In the genomic region with DNA sequence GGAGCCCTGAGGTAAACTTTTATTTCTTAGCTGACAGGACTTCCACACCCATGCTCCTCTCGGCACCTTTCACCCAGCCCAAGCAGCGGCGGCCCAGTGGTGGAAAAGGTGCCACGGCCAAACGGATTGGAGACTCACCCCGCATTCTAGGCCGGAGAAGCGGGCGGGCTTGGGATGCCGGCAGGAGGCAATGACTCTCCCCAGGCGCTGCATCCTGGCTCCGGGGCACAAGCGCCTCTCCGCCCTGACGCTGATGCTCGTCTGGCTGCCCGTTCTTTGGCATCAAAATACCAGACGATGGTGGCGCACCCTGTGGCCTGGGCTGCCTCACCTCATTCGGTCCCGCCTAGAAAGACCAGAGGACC, we compare ENCODE assay signal across 9 cellular contexts. TPM values are rescaled to one million over a fixed set of nuclear protein-coding genes. Genes with fewer than 3 reads are reported as not detected.
DNase-seq lines count a peak whose midpoint lies in the region; ATAC-seq and TF ChIP-seq lines count a peak whose summit lies in the region.
"Had no signal": no experiment of that assay in that cellular context is flagged by ENCODE, and none has a peak within 500 bp of the region (broad histone marks: within the 10 kb centered on the region; RNA-seq: fewer than 3 reads in every experiment).

No MANE protein-coding gene starts in this region.

- H3K4me1 Mint-ChIP-seq in effector memory CD8-positive, alpha-beta T cell (ENCODE audit: low read depth in 2 of 2) = peaks cover 4 to 5% of the 10 kb centered on the region in 2 donors

- peaks cover 10 to 33% of the 10 kb centered on the region in 2 donors for H3K36me3 ChIP-seq in muscle layer of duodenum (ENCODE audit: control insufficient read depth in 1 of 2, insufficient read depth in 2 of 2, low read length in 2 of 2)

- H3K27ac ChIP-seq in AG04450 (ENCODE audit: low read depth, low read length) (peak overlapping the region; percentile 21), HL-60 (replicated peaks) (peak overlapping the region; percentile 80), coronary artery (peak overlapping the region in 1 of 2 donors; percentile 49), muscle layer of duodenum (ENCODE audit: low read length) (no peak overlapping the region)

- H3K9me3 ChIP-seq in AG04450 (ENCODE audit: control insufficient read depth, insufficient read depth, low read length) (peaks cover 84% of the 10 kb centered on the region), muscle layer of duodenum (ENCODE audit: control insufficient read depth in 1 of 2, low read length in 2 of 2) (peaks cover 13 to 76% of the 10 kb centered on the region in 2 donors)

- H3K4me1 ChIP-seq in muscle layer of duodenum (ENCODE audit: control insufficient read depth in 1 of 2, insufficient read depth in 2 of 2, low read length in 2 of 2) = peaks cover 0 to 10% of the 10 kb centered on the region in 2 donors

- H3K27me3 Mint-ChIP-seq in effector memory CD8-positive, alpha-beta T cell = peaks cover 0 to 4% of the 10 kb centered on the region in 2 donors
- H3K27me3 Mint-ChIP-seq: activated naive CD4-positive, alpha-beta T cell treated with anti-CD3 and anti-CD28 coated beads, Interleukin-2, amount 50 U/mL, for 24 hours had no signal

- no peak overlapping the region for H3K27ac Mint-ChIP-seq in effector memory CD8-positive, alpha-beta T cell
- H3K27ac Mint-ChIP-seq: activated naive CD4-positive, alpha-beta T cell treated with anti-CD3 and anti-CD28 coated beads, Interleukin-2, amount 50 U/mL, for 24 hours had no signal

- no peak for TF ChIP-seq CTCF in AG04450 (IDR thresholded peaks at IDR 0.05; ENCODE audit: low read depth, low read length)
- no peak for TF ChIP-seq CTCF in HL-60 (IDR thresholded peaks at IDR 0.05; ENCODE audit: insufficient read depth, low read length)
- no peak for TF ChIP-seq CTCF in coronary artery (IDR thresholded peaks at IDR 0.05)

- H3K4me3 Mint-ChIP-seq in effector memory CD8-positive, alpha-beta T cell = peak overlapping the region in 1 of 2 donors; percentile 38

- POLR2A ChIA-PET in AG04450 (lab: Yijun Ruan, JAX) = no interaction called here

- intact Hi-C loops in posterior vena cava (cut with DNase I) = no loop called here

- no peaks in the 10 kb centered on the region for H3K27me3 ChIP-seq in AG04450 (ENCODE audit: control insufficient read depth, insufficient read depth, low read length)
- no peaks in the 10 kb centered on the region for H3K27me3 ChIP-seq in HL-60 (ENCODE audit: insufficient read depth, poor library complexity, severe bottlenecking)
- H3K27me3 ChIP-seq in muscle layer of duodenum (ENCODE audit: low read depth, low read length) = no peaks in the 10 kb centered on the region

- DNase-seq in AG04450 (ENCODE audit: low read depth, low spot score) (no peak), HL-60 (ENCODE audit: low read depth in 1 of 2, low spot score in 1 of 2) (no peak), coronary artery (ENCODE audit: low spot score) (no peak), NCI-H524 treated with DMSO at 0.1 percent for 48 hours (lab: John Stamatoyannopoulos, UW) (no peak), foreskin melanocyte (no peak), posterior vena cava (ENCODE audit: low spot score) (no peak)
- DNase-seq in effector memory CD8-positive, alpha-beta T cell = no peak

- H3K4me3 ChIP-seq in AG04450 (ENCODE audit: low read depth, low read length) = peak overlapping the region; percentile 53
- peak overlapping the region; percentile 78 for H3K4me3 ChIP-seq in HL-60 (replicated peaks; ENCODE audit: insufficient read depth, low read length)
- peak overlapping the region; percentile 73 for H3K4me3 ChIP-seq in coronary artery
- peak overlapping the region; percentile 63 to 65 for H3K4me3 ChIP-seq in muscle layer of duodenum (ENCODE audit: low read depth in 1 of 2, low read length in 2 of 2)

- CTCF ChIA-PET in AG04450 (lab: Charles Lee) = no interaction called here

- ATAC-seq in effector memory CD8-positive, alpha-beta T cell (replicated peaks) = no peak

- peaks cover 9% of the 10 kb centered on the region for H3K36me3 Mint-ChIP-seq in effector memory CD8-positive, alpha-beta T cell (ENCODE audit: insufficient read depth)

- H3K9me3 Mint-ChIP-seq in effector memory CD8-positive, alpha-beta T cell = peaks cover 18 to 37% of the 10 kb centered on the region in 2 donors

RNA-seq across cellular contexts. Expression of a gene that starts 6.7 kb away (rescaled TPM):
- polyA plus RNA-seq in AG04450 (2011; rRNA removed) = 4.9 TPM in 2 replicates
- polyA minus RNA-seq in AG04450 (2011; rRNA and poly(A)+ RNA removed) = 8.7 and 10.2 TPM in 2 replicates
- total RNA-seq in posterior vena cava = 10 to 100 TPM in 1 of 2 donors, 1 to 10 TPM in 1; 9.0 to 10.1 TPM

RNA-seq across cellular contexts. Expression of a gene that starts 24.5 kb away (rescaled TPM):
- polyA plus RNA-seq in AG04450 (2011; rRNA removed) = not detected in 2 replicates
- polyA minus RNA-seq in AG04450 (2011; rRNA and poly(A)+ RNA removed) = not detected in 2 replicates
- not detected for total RNA-seq in posterior vena cava

RNA-seq across cellular contexts. Expression of a gene that starts 34.9 kb away (rescaled TPM):
- polyA plus RNA-seq in AG04450 (2011; rRNA removed) = 0.10 and 0.27 TPM in 2 replicates
- polyA minus RNA-seq in AG04450 (2011; rRNA and poly(A)+ RNA removed) = not detected in 2 replicates
- 1 to 10 TPM in 1 of 2 donors, under 1 TPM in 1; 0.74 to 1.0 TPM for total RNA-seq in posterior vena cava

RNA-seq across cellular contexts. Expression of a gene that starts 49.8 kb away (rescaled TPM):
- polyA plus RNA-seq in AG04450 (2011; rRNA removed) = 6.4 and 6.6 TPM in 2 replicates
- 6.6 and 8.1 TPM in 2 replicates for polyA minus RNA-seq in AG04450 (2011; rRNA and poly(A)+ RNA removed)
- 1 to 10 TPM; 4.1 to 5.5 TPM for total RNA-seq in posterior vena cava
